ENCODE assay signal across 8 cellular contexts in the genomic region with DNA sequence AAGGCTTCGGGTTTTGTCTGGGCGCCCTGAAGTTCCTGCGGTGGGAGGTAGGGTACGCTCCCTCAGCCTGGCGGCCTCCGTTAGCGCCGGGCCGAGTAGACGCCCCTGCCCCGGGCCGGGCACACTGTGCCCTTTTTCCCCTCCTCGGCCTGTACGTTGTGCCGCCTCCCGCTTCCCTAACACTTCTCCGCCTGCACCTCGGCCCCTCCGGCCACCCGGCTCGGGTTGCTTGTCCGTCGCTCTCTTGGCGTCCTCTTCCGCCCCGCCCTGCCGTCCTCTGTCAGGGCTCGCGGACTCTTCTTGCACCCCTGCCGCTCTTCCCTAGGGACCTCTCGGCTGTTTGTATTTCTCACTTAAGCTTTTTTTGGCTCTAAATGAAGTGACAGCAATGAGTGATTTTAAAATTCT. TPM values are rescaled to one million over a fixed set of nuclear protein-coding genes. Genes with fewer than 3 reads are reported as not detected.
DNase-seq lines count a peak whose midpoint lies in the region; ATAC-seq and TF ChIP-seq lines count a peak whose summit lies in the region.

No MANE protein-coding gene starts in this region.

- H3K36me3 ChIP-seq in PC-9 (ENCODE audit: low read depth) (no peaks in the 10 kb centered on the region), liver (ENCODE audit: control insufficient read depth in 4 of 4, insufficient read depth in 3 of 4, low read depth in 1 of 4, low read length in 3 of 4) (no peaks in the 10 kb centered on the region), tibial nerve (no peaks in the 10 kb centered on the region)

- peak overlapping the region; percentile 98 for H3K4me2 ChIP-seq in PC-9

- H3K27me3 Mint-ChIP-seq in chondrocyte (ENCODE audit: low read depth) = peaks cover 2% of the 10 kb centered on the region

- peaks cover 8% of the 10 kb centered on the region; the same call in 1 of the 2 replicates for H3K4me1 ChIP-seq in PC-9 (replicated peaks; ENCODE audit: insufficient read depth)
- H3K4me1 ChIP-seq in liver (ENCODE audit: control insufficient read depth in 4 of 4, insufficient read depth in 4 of 4, low read length in 3 of 4) = peaks cover 0 to 13% (median 9%) of the 10 kb centered on the region in 4 donors
- peaks cover 0 to 21% (median 8%) of the 10 kb centered on the region in 4 donors for H3K4me1 ChIP-seq in tibial nerve

- POLR2A ChIA-PET in PC-9 (lab: Charles Lee; ENCODE audit: unreplicated experiment) = interaction anchor here (0.6 kb wide), 1 partner anchor 254 kb away, joined by 4 read pairs; a partner anchor contains a TSS

- ATAC-seq in GM19467 (IDR thresholded peaks at IDR 0.05; ENCODE audit: unreplicated experiment) (peak; percentile 43), HG03460 (IDR thresholded peaks at IDR 0.05; ENCODE audit: unreplicated experiment) (peak; percentile 41)

- no peak for TF ChIP-seq RAD21 in liver (IDR thresholded peaks at IDR 0.05)

- peaks cover 44% of the 10 kb centered on the region for H3K79me2 ChIP-seq in PC-9 (ENCODE audit: low read depth)

- no peak for TF ChIP-seq CTCF in PC-9 (conservative IDR thresholded peaks at IDR 0.05)
- peak; percentile 52 for TF ChIP-seq CTCF in chondrocyte (IDR thresholded peaks at IDR 0.05)
- no peak for TF ChIP-seq CTCF in liver (IDR thresholded peaks at IDR 0.05; ENCODE audit: low read depth, low read length, missing input control)
- no peak for TF ChIP-seq CTCF in tibial nerve (IDR thresholded peaks at IDR 0.05)

- H3K27ac ChIP-seq in PC-9 (peak overlapping the region; percentile 88), liver (ENCODE audit: low read depth in 1 of 2, low read length in 2 of 2) (peak overlapping the region; percentile 81 to 87), tibial nerve (peak overlapping the region in 3 of 4 donors; percentile 94 to 98 (median 94))

- CTCF ChIA-PET in PC-9 (lab: Charles Lee) = interaction anchor here (1.0 kb wide), 1 partner anchor 85 kb away, joined by 8 read pairs; no protein-coding TSS in a partner anchor

- H2AFZ ChIP-seq in PC-9 = peak overlapping the region; percentile 97

- no peak for TF ChIP-seq EP300 in tibial nerve (IDR thresholded peaks at IDR 0.05)

- WGBS in liver = 1% methylated on average over 31 of the region's 31 CpGs
- 0 to 1% methylated on average over 30 to 31 of the region's 31 CpGs for WGBS in tibial nerve, 2 donors

- no peaks in the 10 kb centered on the region for H3K9me3 Mint-ChIP-seq in chondrocyte (ENCODE audit: low read depth)

- H3K27ac Mint-ChIP-seq in chondrocyte (ENCODE audit: unreplicated experiment) = peak overlapping the region; percentile 99

- H3K9me2 ChIP-seq in PC-9 (ENCODE audit: insufficient read depth) = no peaks in the 10 kb centered on the region

- no peak for TF ChIP-seq POLR2A in tibial nerve (IDR thresholded peaks at IDR 0.05)

- H3K27me3 ChIP-seq in PC-9 (ENCODE audit: insufficient read depth, low read depth) (no peaks in the 10 kb centered on the region), liver (ENCODE audit: control insufficient read depth in 4 of 4, insufficient read depth in 4 of 4, low read length in 3 of 4) (no peaks in the 10 kb centered on the region), tibial nerve (no peaks in the 10 kb centered on the region)

- TSS peak; percentile 74 for BruUV-seq in PC-9 (replicated peaks; lab: Mats Ljungman, UMichigan)

- intact Hi-C loops in PC-9 (cut with micrococcal nuclease; ENCODE audit: unreplicated experiment) = loop anchor here (10.0 kb wide), 1 partner anchor 180 kb away; no protein-coding TSS in a partner anchor

- no peaks in the 10 kb centered on the region for H3K36me3 Mint-ChIP-seq in chondrocyte (ENCODE audit: low read depth)

- no peaks in the 10 kb centered on the region for H3K9me3 ChIP-seq in PC-9 (ENCODE audit: insufficient read depth, low read depth)
- H3K9me3 ChIP-seq in liver (ENCODE audit: control insufficient read depth in 4 of 4, low read length in 3 of 4) = no peaks in the 10 kb centered on the region
- H3K9me3 ChIP-seq in tibial nerve = no peaks in the 10 kb centered on the region

- H3K4me3 ChIP-seq in PC-9 = peak overlapping the region; percentile 93
- peak overlapping the region; percentile 76 to 78 (median 77) for H3K4me3 ChIP-seq in liver (ENCODE audit: low read depth in 1 of 3, low read length in 3 of 3)
- H3K4me3 ChIP-seq in tibial nerve = peak overlapping the region; percentile 48 to 78 (median 64)

- peaks cover 7% of the 10 kb centered on the region; the same call in 1 of the 2 replicates for H3F3A ChIP-seq in PC-9 (ENCODE audit: insufficient read depth, low read depth)

- peak; percentile 34 for DNase-seq in NCI-H2107 treated with DMSO at 0.1 percent for 48 hours (lab: John Stamatoyannopoulos, UW; ENCODE audit: unreplicated experiment)
- no peak for DNase-seq in NCI-H2107 (lab: John Stamatoyannopoulos, UW)
- DNase-seq in PC-9 = peak; percentile 37 to 63
- DNase-seq in chondrocyte (ENCODE audit: low spot score) = no peak
- no peak for DNase-seq in tibial nerve (ENCODE audit: low spot score in 2 of 2)

- H3K9ac ChIP-seq in liver (ENCODE audit: low read depth in 1 of 2, low read length in 2 of 2) = peak overlapping the region; percentile 1 to 4

- peak overlapping the region; percentile 83 for H3K4me3 Mint-ChIP-seq in chondrocyte (ENCODE audit: unreplicated experiment)

- peaks cover 14% of the 10 kb centered on the region for H3K4me1 Mint-ChIP-seq in chondrocyte (ENCODE audit: low read depth)

- no peaks in the 10 kb centered on the region for H4K20me1 ChIP-seq in PC-9 (ENCODE audit: insufficient read depth)

TF ChIP-seq in liver, 16 proteins besides CTCF, POLR2A, EP300 and RAD21:
- TF ChIP-seq HNF4G (IDR thresholded peaks at IDR 0.05) = no peak

RNA-seq across cellular contexts. Expression of a gene that starts 0.4 kb away (rescaled TPM):
- total RNA-seq in PC-9 (2021) (16.2 and 27.5 TPM in 2 replicates), chondrocyte (4.7 to 6.0 TPM (median 5.5 TPM) in 3 replicates), liver (10 to 100 TPM in 1 of 2 donors, 1 to 10 TPM in 1; 3.5 to 38.5 TPM), tibial nerve (1 to 10 TPM in 2 of 4 donors, under 1 TPM in 2; under 0.01 to 1.3 (median 0.99) TPM)
- 1 to 10 TPM; 1.5 to 2.2 TPM for polyA plus RNA-seq in liver

RNA-seq across cellular contexts. Expression of a gene that starts 25.3 kb away (rescaled TPM):
- total RNA-seq in PC-9 (2021) (14.0 and 17.1 TPM in 2 replicates), chondrocyte (7.7 to 10.9 TPM (median 10.2 TPM) in 3 replicates), liver (1 to 10 TPM; 7.4 to 7.6 TPM), tibial nerve (10 to 100 TPM in 1 of 4 donors, 1 to 10 TPM in 3; 4.3 to 11.4 (median 8.3) TPM)
- polyA plus RNA-seq in liver = 1 to 10 TPM; 5.3 to 5.8 TPM

RNA-seq across cellular contexts. Expression of a gene that starts 29.6 kb away (rescaled TPM):
- 19.5 and 22.2 TPM in 2 replicates for total RNA-seq in PC-9 (2021)
- total RNA-seq in chondrocyte = 16.7 to 22.5 TPM (median 21.2 TPM) in 3 replicates
- 10 to 100 TPM in 1 of 2 donors, 1 to 10 TPM in 1; 8.9 to 13.5 TPM for total RNA-seq in liver
- 1 to 10 TPM; 7.9 to 8.8 TPM for polyA plus RNA-seq in liver
- total RNA-seq in tibial nerve = 10 to 100 TPM; 21.6 to 43.9 (median 33.0) TPM

Comparison
In these comparisons a context has a peak if more than half of its experiments do, and no peak if none do; other contexts are left out.
1. DNase-seq: peak in NCI-H2107 treated with DMSO at 0.1 percent for 48 hours (single experiment) and PC-9 (2 of 2); none in NCI-H2107 (single experiment), chondrocyte (single experiment) and tibial nerve (0 of 2).
2. Peak in every context shown above with its lines, with median percentiles within 50 percentile points of each other: H3K27ac ChIP-seq and H3K4me3 ChIP-seq.